In the genomic region with DNA sequence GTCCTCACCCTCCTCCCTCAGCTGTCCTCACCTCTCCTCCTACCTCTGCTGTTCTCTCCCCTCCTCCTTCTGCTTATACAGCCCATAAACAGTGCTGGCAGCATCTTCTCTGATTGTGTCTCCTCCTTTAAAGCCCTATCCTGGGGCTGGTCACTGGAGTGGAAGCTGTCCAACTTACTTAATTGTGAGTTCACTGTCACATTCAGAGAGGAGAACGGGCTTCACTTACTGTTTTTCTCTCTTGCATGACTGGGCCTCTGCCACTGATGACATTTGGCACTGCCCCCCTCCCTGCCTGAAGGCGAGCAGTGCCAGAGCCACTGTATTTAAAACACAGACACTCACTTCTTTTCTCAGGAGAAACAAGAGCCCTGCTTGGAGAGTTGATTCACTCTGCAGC, we compare ENCODE assay signal across 27 cellular contexts.
"Had no signal": no experiment of that assay in that cellular context is flagged by ENCODE, and none has a peak within 500 bp of the region (broad histone marks: within the 10 kb centered on the region; RNA-seq: fewer than 3 reads in every experiment).

No MANE protein-coding gene starts in this region.

- H3K9me3 Mint-ChIP-seq: mesothelial cell of epicardium; natural killer cell; nephron progenitor cell; neural progenitor cell; stimulated activated naive CD8-positive, alpha-beta T cell treated with anti-CD3 and anti-CD28 coated beads, Interleukin-15, amount 100 ng/mL, for 72 hours had no signal

- DNase-seq: immature natural killer cell; kidney; left colon; left ventricle myocardium inferior; mesendoderm; naive B cell; natural killer cell; nephron progenitor cell; pancreas; psoas muscle; right lobe of liver; stimulated activated CD4-positive, alpha-beta T cell treated with anti-CD3 and anti-CD28 coated beads, Interleukin-1b, Interleukin-23, amount 100 ng/mL, for 48 hours; stimulated activated CD4-positive, alpha-beta T cell treated with anti-CD3 and anti-CD28 coated beads, Interleukin-2, amount 100 ng/mL, for 48 hours; stimulated activated CD4-positive, alpha-beta T cell treated with anti-CD3 and anti-CD28 coated beads, Interleukin-4, amount 100 ng/mL, for 4 hours; stimulated activated CD8-positive, alpha-beta memory T cell treated with anti-CD3 and anti-CD28 coated beads, Interleukin-4, amount 100 ng/mL, for 48 hours; stimulated activated naive CD4-positive, alpha-beta T cell treated with Interleukin-2 at 50 U/mL for 16 hours; stimulated activated naive CD8-positive, alpha-beta T cell treated with anti-CD3 and anti-CD28 coated beads, Interleukin-15, amount 100 ng/mL, for 72 hours; substantia nigra; upper lobe of left lung had no signal

- H3K27ac ChIP-seq: left ventricle myocardium inferior, neural progenitor cell, pancreas, psoas muscle, right atrium auricular region, right lobe of liver, tibial nerve, upper lobe of left lung, vagina had no signal

- H3K9ac ChIP-seq: neural progenitor cell had no signal

- H2AFZ ChIP-seq: neural progenitor cell had no signal

- H3K9me3 ChIP-seq: left ventricle myocardium inferior, pancreas, psoas muscle, right atrium auricular region, right lobe of liver, tibial nerve, upper lobe of left lung, vagina had no signal

- H3K4me3 Mint-ChIP-seq: immature natural killer cell; mesothelial cell of epicardium; naive B cell; natural killer cell; nephron progenitor cell; neural progenitor cell; stimulated activated memory B cell treated with anti-CD40 and anti-IgM and Interleukin-4, amounts not matched to agents 10 μg/mL and 1 μg/mL and 100 μg/mL, for 72 hours; stimulated activated naive CD8-positive, alpha-beta T cell treated with anti-CD3 and anti-CD28 coated beads, Interleukin-15, amount 100 ng/mL, for 72 hours had no signal

- ATAC-seq: left colon; natural killer cell; pancreas; psoas muscle; right lobe of liver; stimulated activated memory B cell treated with anti-CD40 and anti-IgM and Interleukin-4, amounts not matched to agents 10 μg/mL and 1 μg/mL and 100 μg/mL, for 72 hours; stimulated activated naive CD8-positive, alpha-beta T cell treated with anti-CD3 and anti-CD28 coated beads, Interleukin-15, amount 100 ng/mL, for 72 hours had no signal

- H3K4me1 ChIP-seq: pancreas, psoas muscle, right atrium auricular region, right lobe of liver, vagina had no signal

- H3K4me2 ChIP-seq: neural progenitor cell, smooth muscle cell had no signal

- H3K4me1 Mint-ChIP-seq: mesothelial cell of epicardium; stimulated activated memory B cell treated with anti-CD40 and anti-IgM and Interleukin-4, amounts not matched to agents 10 μg/mL and 1 μg/mL and 100 μg/mL, for 72 hours; stimulated activated naive CD8-positive, alpha-beta T cell treated with anti-CD3 and anti-CD28 coated beads, Interleukin-15, amount 100 ng/mL, for 72 hours had no signal

- H3K36me3 Mint-ChIP-seq: immature natural killer cell; mesothelial cell of epicardium; natural killer cell; stimulated activated memory B cell treated with anti-CD40 and anti-IgM and Interleukin-4, amounts not matched to agents 10 μg/mL and 1 μg/mL and 100 μg/mL, for 72 hours had no signal

- H3K36me3 ChIP-seq: left ventricle myocardium inferior, neural progenitor cell, pancreas, right atrium auricular region, right lobe of liver, tibial nerve, upper lobe of left lung, vagina had no signal

- H3K4me3 ChIP-seq: left ventricle myocardium inferior, lung, neural progenitor cell, pancreas, psoas muscle, right atrium auricular region, right lobe of liver, smooth muscle cell, tibial nerve, upper lobe of left lung, vagina had no signal

- H3K27ac Mint-ChIP-seq: immature natural killer cell; mesothelial cell of epicardium; natural killer cell; nephron progenitor cell; neural progenitor cell; stimulated activated memory B cell treated with anti-CD40 and anti-IgM and Interleukin-4, amounts not matched to agents 10 μg/mL and 1 μg/mL and 100 μg/mL, for 72 hours; stimulated activated naive CD8-positive, alpha-beta T cell treated with anti-CD3 and anti-CD28 coated beads, Interleukin-15, amount 100 ng/mL, for 72 hours had no signal

- H3K27me3 ChIP-seq: pancreas, right lobe of liver, vagina had no signal
